Comparison of ENCODE assay signal across 2 cellular contexts in genomic region chr6:132751306-132751705, GRCh38.
TF ChIP-seq lines count a peak whose summit lies in the region.

No MANE protein-coding gene starts in this region.

TF ChIP-seq in liver, 16 proteins besides CTCF, POLR2A, EP300 and RAD21:
- TF ChIP-seq EGR1 (IDR thresholded peaks at IDR 0.05; ENCODE audit: low read depth in 2 of 2) (no peak), JUND (IDR thresholded peaks at IDR 0.05) (no peak)
- TF ChIP-seq, protein P1, sequence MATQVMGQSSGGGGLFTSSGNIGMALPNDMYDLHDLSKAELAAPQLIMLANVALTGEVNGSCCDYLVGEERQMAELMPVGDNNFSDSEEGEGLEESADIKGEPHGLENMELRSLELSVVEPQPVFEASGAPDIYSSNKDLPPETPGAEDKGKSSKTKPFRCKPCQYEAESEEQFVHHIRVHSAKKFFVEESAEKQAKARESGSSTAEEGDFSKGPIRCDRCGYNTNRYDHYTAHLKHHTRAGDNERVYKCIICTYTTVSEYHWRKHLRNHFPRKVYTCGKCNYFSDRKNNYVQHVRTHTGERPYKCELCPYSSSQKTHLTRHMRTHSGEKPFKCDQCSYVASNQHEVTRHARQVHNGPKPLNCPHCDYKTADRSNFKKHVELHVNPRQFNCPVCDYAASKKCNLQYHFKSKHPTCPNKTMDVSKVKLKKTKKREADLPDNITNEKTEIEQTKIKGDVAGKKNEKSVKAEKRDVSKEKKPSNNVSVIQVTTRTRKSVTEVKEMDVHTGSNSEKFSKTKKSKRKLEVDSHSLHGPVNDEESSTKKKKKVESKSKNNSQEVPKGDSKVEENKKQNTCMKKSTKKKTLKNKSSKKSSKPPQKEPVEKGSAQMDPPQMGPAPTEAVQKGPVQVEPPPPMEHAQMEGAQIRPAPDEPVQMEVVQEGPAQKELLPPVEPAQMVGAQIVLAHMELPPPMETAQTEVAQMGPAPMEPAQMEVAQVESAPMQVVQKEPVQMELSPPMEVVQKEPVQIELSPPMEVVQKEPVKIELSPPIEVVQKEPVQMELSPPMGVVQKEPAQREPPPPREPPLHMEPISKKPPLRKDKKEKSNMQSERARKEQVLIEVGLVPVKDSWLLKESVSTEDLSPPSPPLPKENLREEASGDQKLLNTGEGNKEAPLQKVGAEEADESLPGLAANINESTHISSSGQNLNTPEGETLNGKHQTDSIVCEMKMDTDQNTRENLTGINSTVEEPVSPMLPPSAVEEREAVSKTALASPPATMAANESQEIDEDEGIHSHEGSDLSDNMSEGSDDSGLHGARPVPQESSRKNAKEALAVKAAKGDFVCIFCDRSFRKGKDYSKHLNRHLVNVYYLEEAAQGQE (IDR thresholded peaks at IDR 0.05): no peak

TF ChIP-seq in HepG2, 621 proteins besides CTCF, POLR2A, EP300 and RAD21:
- TF ChIP-seq U2AF1 (optimal IDR thresholded peaks at IDR 0.05; ENCODE audit: low read depth, low read length) (no peak), NFRKB (IDR thresholded peaks at IDR 0.05) (no peak), ZBTB14 (CRISPR knock-in tag; IDR thresholded peaks at IDR 0.05) (no peak), MYNN (CRISPR knock-in tag; IDR thresholded peaks at IDR 0.05; ENCODE audit: low read depth) (no peak)
TF ChIP-seq in HepG2: peak in this region for 0.
